8 cellular contexts compared by ENCODE assay signal in genomic region chr16:50547340-50547865, GRCh38. TPM values are rescaled to one million over a fixed set of nuclear protein-coding genes. Genes with fewer than 3 reads are reported as not detected.
A peak's percentile ranks its signal among the peaks of the same experiment; 100 is the strongest.
DNase-seq lines count a peak whose midpoint lies in the region; ATAC-seq and TF ChIP-seq lines count a peak whose summit lies in the region.

No MANE protein-coding gene starts in this region.

- H3K4me1 ChIP-seq in DOHH2 (ENCODE audit: control insufficient read depth, low read length) (peaks cover 8% of the 10 kb centered on the region; the same call in 1 of the 2 replicates), foreskin keratinocyte (no peaks in the 10 kb centered on the region)

- H3K9me3 ChIP-seq in DOHH2 (ENCODE audit: control insufficient read depth, insufficient read depth, low read length), result no peaks in the 10 kb centered on the region

- H4K20me1 ChIP-seq in DOHH2 (ENCODE audit: control insufficient read depth, insufficient read depth, low read depth, low read length), result no peaks in the 10 kb centered on the region; the same call in 1 of the 2 replicates

- H3K79me2 ChIP-seq in DOHH2 (ENCODE audit: control insufficient read depth, low read length), result no peaks in the 10 kb centered on the region

- H3K36me3 ChIP-seq in DOHH2 (ENCODE audit: control insufficient read depth, low read length), result no peaks in the 10 kb centered on the region

- H3F3A ChIP-seq in DOHH2 (ENCODE audit: control insufficient read depth, insufficient read depth), result no peaks in the 10 kb centered on the region

- no peaks in the 10 kb centered on the region for H3K9me3 Mint-ChIP-seq in progenitor cell of endocrine pancreas (ENCODE audit: low read depth)

- peak overlapping the region; percentile 73 for H3K4me3 Mint-ChIP-seq in progenitor cell of endocrine pancreas (ENCODE audit: low read depth)

- peaks cover 44% of the 10 kb centered on the region for H3K27me3 ChIP-seq in DOHH2 (ENCODE audit: control insufficient read depth, low read length)
- H3K27me3 ChIP-seq in foreskin keratinocyte, result peaks cover 26% of the 10 kb centered on the region

- DNase-seq in OCI-M1 (lab: John Stamatoyannopoulos, UW), result peak; percentile 2
- DNase-seq in activated T-helper 1 cell treated with Interleukin-2 at 50 U/mL for 16 hours (ENCODE audit: low read depth), result peak; percentile 82
- DNase-seq in foreskin keratinocyte, result no peak
- peak; percentile 22 for DNase-seq in progenitor cell of endocrine pancreas (ENCODE audit: low spot score, unreplicated experiment)
- peak; percentile 61 for DNase-seq in ureter (ENCODE audit: low spot score)
- no peak for DNase-seq in OCI-M2 (lab: John Stamatoyannopoulos, UW; ENCODE audit: unreplicated experiment)

- ATAC-seq in HG02798 (IDR thresholded peaks at IDR 0.05; ENCODE audit: poor library complexity, unreplicated experiment) (peak; percentile 27), foreskin keratinocyte (peak; percentile 37)

- no peaks in the 10 kb centered on the region for H3K36me3 Mint-ChIP-seq in progenitor cell of endocrine pancreas (ENCODE audit: insufficient read depth)

- H3K27me3 Mint-ChIP-seq in progenitor cell of endocrine pancreas, result peaks cover 65% of the 10 kb centered on the region

- peaks cover 7% of the 10 kb centered on the region for H3K4me1 Mint-ChIP-seq in progenitor cell of endocrine pancreas (ENCODE audit: low read depth)

- peak overlapping the region; percentile 68 for H3K4me3 ChIP-seq in DOHH2 (ENCODE audit: low read length)

- no peaks in the 10 kb centered on the region for H3K9me2 ChIP-seq in DOHH2 (replicated peaks; ENCODE audit: control insufficient read depth, low read length)

- H3K27ac Mint-ChIP-seq in progenitor cell of endocrine pancreas, result no peak overlapping the region

- TF ChIP-seq CTCF in DOHH2 (IDR thresholded peaks at IDR 0.05; ENCODE audit: low read depth, low read length, poor library complexity, severe bottlenecking), result peak; percentile 30
- peak; percentile 41 for TF ChIP-seq CTCF in foreskin keratinocyte (conservative IDR thresholded peaks at IDR 0.05)
- TF ChIP-seq CTCF in progenitor cell of endocrine pancreas (IDR thresholded peaks at IDR 0.05; ENCODE audit: unreplicated experiment), result peak; percentile 33

- H3K27ac ChIP-seq in DOHH2 (ENCODE audit: low read depth, low read length) (no peak overlapping the region), foreskin keratinocyte (no peak overlapping the region)

- peak overlapping the region; percentile 72 for H3K4me2 ChIP-seq in DOHH2 (ENCODE audit: low read length)

RNA-seq across cellular contexts. Expression of gene NKD1, which starts 0.8 kb away (rescaled TPM):
- total RNA-seq in foreskin keratinocyte (0.48 and 0.60 TPM in 2 replicates), progenitor cell of endocrine pancreas (2.8 and 3.0 TPM in 2 replicates), ureter (27.8 TPM)
- 0.10 and 0.36 TPM in 2 replicates for polyA plus RNA-seq in foreskin keratinocyte

Comparison
In these comparisons a context has a peak if more than half of its experiments do, and no peak if none do; other contexts are left out.
1. DNase-seq: peak in OCI-M1 (single experiment), activated T-helper 1 cell treated with Interleukin-2 at 50 U/mL for 16 hours (single experiment), progenitor cell of endocrine pancreas (single experiment) and ureter (single experiment); none in foreskin keratinocyte (0 of 2) and OCI-M2 (single experiment).
2. Peak in every context shown above with its lines, with median percentiles within 50 percentile points of each other: CTCF ChIP-seq.